In the genomic region with DNA sequence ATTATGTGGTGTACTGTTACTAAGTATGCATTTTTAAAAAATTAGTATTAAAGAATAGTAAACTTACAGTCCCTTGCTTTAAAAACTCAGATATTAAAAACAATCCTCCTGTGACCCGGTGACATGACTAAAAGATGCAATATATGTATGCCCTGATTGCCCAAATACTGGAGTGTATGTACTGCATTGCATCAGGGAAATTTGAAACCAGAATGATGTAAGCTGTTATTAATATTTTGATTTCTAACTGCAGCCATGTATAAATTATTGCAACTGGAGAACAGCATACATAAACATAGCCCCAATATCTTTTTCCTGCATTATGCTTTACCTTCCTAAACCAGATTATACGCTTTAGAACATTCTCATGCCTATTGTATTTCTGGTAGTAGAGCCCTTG, we compare ENCODE assay signal across 13 cellular contexts. TPM values are rescaled to one million over a fixed set of nuclear protein-coding genes. Genes with fewer than 3 reads are reported as not detected.
DNase-seq lines count a peak whose midpoint lies in the region; ATAC-seq, FAIRE-seq and TF ChIP-seq lines count a peak whose summit lies in the region.
"Had no signal": no experiment of that assay in that cellular context is flagged by ENCODE, and none has a peak within 500 bp of the region (broad histone marks: within the 10 kb centered on the region; RNA-seq: fewer than 3 reads in every experiment).

No MANE protein-coding gene starts in this region.

- no peak overlapping the region for H2BK15ac ChIP-seq in neuronal stem cell (ENCODE audit: low read length)

- TF ChIP-seq POLR2A in A549 (IDR thresholded peaks at IDR 0.05; ENCODE audit: low read length) = no peak

- no peaks in the 10 kb centered on the region for H3K27me3 Mint-ChIP-seq in CD8-positive, alpha-beta T cell (ENCODE audit: low read depth)
- H3K27me3 Mint-ChIP-seq in activated CD4-positive, alpha-beta memory T cell treated with anti-CD3 and anti-CD28 coated beads for 36 hours = no peaks in the 10 kb centered on the region
- H3K27me3 Mint-ChIP-seq in glutamatergic neuron (ENCODE audit: unreplicated experiment) = peaks cover 3% of the 10 kb centered on the region

- H3K4me3 Mint-ChIP-seq in CD8-positive, alpha-beta T cell = peak overlapping the region; percentile 44
- peak overlapping the region; percentile 11 for H3K4me3 Mint-ChIP-seq in activated CD4-positive, alpha-beta memory T cell treated with anti-CD3 and anti-CD28 coated beads for 36 hours
- peak overlapping the region; percentile 61 for H3K4me3 Mint-ChIP-seq in glutamatergic neuron (ENCODE audit: unreplicated experiment)

- ATAC-seq in A549 (no peak), HG02642 (IDR thresholded peaks at IDR 0.05; ENCODE audit: poor library complexity, unreplicated experiment) (no peak), GM19455 (IDR thresholded peaks at IDR 0.05; ENCODE audit: unreplicated experiment) (no peak)
- ATAC-seq in CD8-positive, alpha-beta T cell = no peak
- ATAC-seq: upper lobe of right lung had no signal

- H2AFZ ChIP-seq in neuronal stem cell (ENCODE audit: low read length) = no peak overlapping the region

- H3K9me3 Mint-ChIP-seq in CD8-positive, alpha-beta T cell = no peaks in the 10 kb centered on the region
- no peaks in the 10 kb centered on the region for H3K9me3 Mint-ChIP-seq in activated CD4-positive, alpha-beta memory T cell treated with anti-CD3 and anti-CD28 coated beads for 36 hours
- H3K9me3 Mint-ChIP-seq in glutamatergic neuron (ENCODE audit: unreplicated experiment) = peaks cover 6% of the 10 kb centered on the region

- peaks cover 22% of the 10 kb centered on the region for H3K36me3 Mint-ChIP-seq in CD8-positive, alpha-beta T cell
- H3K36me3 Mint-ChIP-seq in activated CD4-positive, alpha-beta memory T cell treated with anti-CD3 and anti-CD28 coated beads for 36 hours = peaks cover 23% of the 10 kb centered on the region
- no peaks in the 10 kb centered on the region for H3K36me3 Mint-ChIP-seq in glutamatergic neuron (ENCODE audit: unreplicated experiment)

- POLR2A ChIA-PET in A549 (lab: Yijun Ruan, JAX) = no interaction called here
- POLR2A ChIA-PET in CD8-positive, alpha-beta T cell (lab: Charles Lee) = interaction anchor here (1.3 to 2.5 kb wide), 2 partner anchors 13 to 14 kb away, joined by 5 to 8 read pairs; no protein-coding TSS in a partner anchor
- POLR2A ChIA-PET in activated CD4-positive, alpha-beta memory T cell treated with anti-CD3 and anti-CD28 coated beads for 36 hours (lab: Charles Lee) = interaction anchor here (1.2 to 8.6 kb wide), 3 partner anchors 7 to 21 kb away, joined by 3 to 202 read pairs (median 5); a partner anchor contains a TSS

- no peak overlapping the region for H4K8ac ChIP-seq in neuronal stem cell (ENCODE audit: low read depth, low read length)

- CTCF ChIA-PET in A549 (lab: Yijun Ruan, JAX) = interaction anchor here (0.6 kb wide), 1 partner anchor 183 kb away, joined by 4 read pairs; no protein-coding TSS in a partner anchor
- CTCF ChIA-PET in CD8-positive, alpha-beta T cell (lab: Charles Lee) = interaction anchor here (1.0 to 5.5 kb wide), 7 partner anchors 7 to 182 kb away, joined by 3 to 41 read pairs (median 5); no protein-coding TSS in a partner anchor
- CTCF ChIA-PET in activated CD4-positive, alpha-beta memory T cell treated with anti-CD3 and anti-CD28 coated beads for 36 hours (lab: Charles Lee) = interaction anchor here (1.4 to 1.7 kb wide), 2 partner anchors 37 to 196 kb away, joined by 3 to 6 read pairs; no protein-coding TSS in a partner anchor

- H3K27ac ChIP-seq in A549 = no peak overlapping the region; a peak in 1 of 6 replicates
- H3K27ac ChIP-seq in CD8-positive, alpha-beta T cell (ENCODE audit: low read depth, low read length) = no peak overlapping the region
- no peak overlapping the region for H3K27ac ChIP-seq in neuronal stem cell (replicated peaks; ENCODE audit: low read length)
- H3K27ac ChIP-seq: upper lobe of right lung had no signal

- no peak for TF ChIP-seq EP300 in A549 (IDR thresholded peaks at IDR 0.05)

- H3K18ac ChIP-seq in neuronal stem cell (ENCODE audit: low read length) = no peak overlapping the region

- H3K4ac ChIP-seq in neuronal stem cell (ENCODE audit: low read length) = no peak overlapping the region

- H3K36me3 ChIP-seq in CD8-positive, alpha-beta T cell (ENCODE audit: insufficient read depth, low read length) = peaks cover 7% of the 10 kb centered on the region
- H3K36me3 ChIP-seq in neuronal stem cell (replicated peaks in 1 of 2; ENCODE audit: control insufficient read depth in 2 of 2, insufficient read depth in 2 of 2, low read length in 2 of 2) = peaks cover 0 to 11% of the 10 kb centered on the region in 2 donors

- no peak for FAIRE-seq in A549 (lab: Jason Lieb, UNC)
- FAIRE-seq: G401.6 had no signal

- H3K4me3 ChIP-seq in A549 (no peak overlapping the region), neuronal stem cell (ENCODE audit: low read length in 2 of 2) (no peak overlapping the region)
- no peak overlapping the region for H3K4me3 ChIP-seq in CD8-positive, alpha-beta T cell (ENCODE audit: low read depth, low read length)
- H3K4me3 ChIP-seq: upper lobe of right lung had no signal

- H3K4me2 ChIP-seq in A549 = peak overlapping the region; percentile 16; the same call in 1 of the 3 replicates
- H3K4me2 ChIP-seq in neuronal stem cell (ENCODE audit: insufficient read depth, low read length, poor library complexity, severe bottlenecking) = no peak overlapping the region

- no peak overlapping the region for H2BK12ac ChIP-seq in neuronal stem cell (ENCODE audit: low read length)

- no peak overlapping the region for H4K91ac ChIP-seq in neuronal stem cell (ENCODE audit: low read depth, low read length, poor library complexity)

- intact Hi-C loops in CD8-positive, alpha-beta T cell (cut with DNase I, micrococcal nuclease) = loop anchor here (10.0 kb wide), 3 partner anchors 369 to 1771 kb away; a partner anchor contains a TSS
- intact Hi-C loops in activated CD4-positive, alpha-beta memory T cell treated with anti-CD3 and anti-CD28 coated beads for 36 hours (cut with micrococcal nuclease) = no loop called here

- H3K9ac ChIP-seq in neuronal stem cell (ENCODE audit: low read depth, low read length, poor library complexity) = no peak overlapping the region

- no peak for TF ChIP-seq RAD21 in A549 (conservative IDR thresholded peaks at IDR 0.05 in 1 of 2, IDR thresholded peaks at IDR 0.05 in 1 of 2)

- peaks cover 18% of the 10 kb centered on the region for H3K4me1 ChIP-seq in A549
- H3K4me1 ChIP-seq in CD8-positive, alpha-beta T cell (ENCODE audit: insufficient read depth, low read length) = peaks cover 37% of the 10 kb centered on the region
- H3K4me1 ChIP-seq in neuronal stem cell (ENCODE audit: control insufficient read depth in 2 of 2, insufficient read depth in 1 of 2, low read depth in 1 of 2, low read length in 2 of 2) = peaks cover 0 to 12% of the 10 kb centered on the region in 2 donors

- H3K23ac ChIP-seq in neuronal stem cell (ENCODE audit: low read depth, low read length, poor library complexity) = no peak overlapping the region

- H3K27ac Mint-ChIP-seq in CD8-positive, alpha-beta T cell = peak overlapping the region; percentile 89
- peak overlapping the region; percentile 53 for H3K27ac Mint-ChIP-seq in activated CD4-positive, alpha-beta memory T cell treated with anti-CD3 and anti-CD28 coated beads for 36 hours
- no peak overlapping the region for H3K27ac Mint-ChIP-seq in glutamatergic neuron (ENCODE audit: unreplicated experiment)

- H3K14ac ChIP-seq in neuronal stem cell (ENCODE audit: low read length) = no peak overlapping the region

- H2AK5ac ChIP-seq in neuronal stem cell (ENCODE audit: low read depth, low read length) = no peak overlapping the region

- H2BK120ac ChIP-seq in neuronal stem cell (ENCODE audit: low read depth, low read length) = no peak overlapping the region

- H3K27me3 ChIP-seq in CD8-positive, alpha-beta T cell (ENCODE audit: insufficient read depth, low read length) = no peaks in the 10 kb centered on the region
- no peaks in the 10 kb centered on the region for H3K27me3 ChIP-seq in neuronal stem cell (ENCODE audit: control insufficient read depth in 3 of 3, insufficient read depth in 3 of 3, low read depth in 1 of 3, low read length in 3 of 3)
- H3K27me3 ChIP-seq: upper lobe of right lung had no signal

- H3K4me1 Mint-ChIP-seq in CD8-positive, alpha-beta T cell (ENCODE audit: low read depth) = peaks cover 54% of the 10 kb centered on the region
- peaks cover 38% of the 10 kb centered on the region for H3K4me1 Mint-ChIP-seq in activated CD4-positive, alpha-beta memory T cell treated with anti-CD3 and anti-CD28 coated beads for 36 hours (ENCODE audit: low read depth)
- peaks cover 17% of the 10 kb centered on the region for H3K4me1 Mint-ChIP-seq in glutamatergic neuron (ENCODE audit: low read depth, unreplicated experiment)

- TF ChIP-seq CTCF in A549 (IDR thresholded peaks at IDR 0.05) = no peak
- no peak for TF ChIP-seq CTCF in CD8-positive, alpha-beta T cell (IDR thresholded peaks at IDR 0.05)
- TF ChIP-seq CTCF in glutamatergic neuron (IDR thresholded peaks at IDR 0.05; ENCODE audit: partially characterized antibody, unreplicated experiment) = no peak

- DNase-seq in A549 (ENCODE audit: low read depth in 1 of 2, low spot score in 1 of 2) (no peak), glutamatergic neuron (no peak), medulla oblongata (ENCODE audit: extremely low spot score) (no peak), neuronal stem cell (ENCODE audit: low spot score) (no peak)
- DNase-seq in CD8-positive, alpha-beta T cell = no peak
- DNase-seq in activated CD4-positive, alpha-beta memory T cell treated with anti-CD3 and anti-CD28 coated beads for 36 hours = no peak
- DNase-seq: activated CD4-positive, alpha-beta T cell treated with anti-CD3 and anti-CD28 coated beads, Interleukin-2, amount 50 U/mL, for 48 hours; caudate nucleus; NCI-H1105; upper lobe of right lung had no signal

- WGBS in A549 (ENCODE audit: missing lambda C conversion rate) = 91% methylated on average over 2 of the region's 2 CpGs
- no CpG with 5 or more reads among the region's 2 CpGs for WGBS in neuronal stem cell (ENCODE audit: extremely low coverage in 2 of 2, insufficient read length in 2 of 2, insufficient replicate concordance in 1 of 2), 2 donors

- H3K79me1 ChIP-seq in neuronal stem cell (ENCODE audit: low read depth, low read length) = no peaks in the 10 kb centered on the region

- H3K9me3 ChIP-seq in A549 (no peaks in the 10 kb centered on the region), neuronal stem cell (replicated peaks in 1 of 2; ENCODE audit: control insufficient read depth in 2 of 2, insufficient read depth in 1 of 2, low read depth in 1 of 2, low read length in 2 of 2) (no peaks in the 10 kb centered on the region)
- H3K9me3 ChIP-seq in CD8-positive, alpha-beta T cell (ENCODE audit: low read length) = no peaks in the 10 kb centered on the region
- H3K9me3 ChIP-seq: upper lobe of right lung had no signal

- H2BK5ac ChIP-seq in neuronal stem cell (ENCODE audit: low read length) = no peak overlapping the region

RNA-seq across cellular contexts. Expression of a gene that starts 3.7 kb away (rescaled TPM):
- polyA plus RNA-seq in A549 (2011; rRNA removed) (1,869 and 3,170 TPM in 2 replicates), A549 (2017; fragmentation: RNase III; extraction: RNeasy Plus Mini Kit Qiagen cat#74134 plus additional on column Dnase treatment) (1,648 to 2,282 TPM (median 2,091 TPM) in 3 replicates)
- 2,142 and 2,722 TPM in 2 replicates for polyA plus RNA-seq in A549 (2012; cell fraction: cytosol; rRNA removed)
- polyA plus RNA-seq in A549 (2012; cell fraction: nucleus; rRNA removed) = 1,338 and 1,457 TPM in 2 replicates
- polyA minus RNA-seq in A549 (2011; rRNA and poly(A)+ RNA removed) = 1,549 and 2,541 TPM in 2 replicates
- 100 to 1,000 TPM; 748 to 798 TPM for total RNA-seq in CD8-positive, alpha-beta T cell
- total RNA-seq in activated CD4-positive, alpha-beta memory T cell treated with anti-CD3 and anti-CD28 coated beads for 36 hours = 1,000 to 10,000 TPM; 2,378 to 2,407 TPM
- 1,228 TPM for total RNA-seq in glutamatergic neuron (ENCODE audit: unreplicated experiment)
- polyA plus RNA-seq in neuronal stem cell (2013, experiment 1 of 2) = 406 TPM
- polyA plus RNA-seq in neuronal stem cell (2013, experiment 2 of 2) = 401 TPM

Comparison
In these comparisons a context has a peak if more than half of its experiments do, and no peak if none do; other contexts are left out.
1. H3K4me3 Mint-ChIP-seq: peak in every context shown above with its lines; median percentile 61 in glutamatergic neuron; 44 in CD8-positive, alpha-beta T cell; 11 in activated CD4-positive, alpha-beta memory T cell treated with anti-CD3 and anti-CD28 coated beads for 36 hours.